In the genomic region with DNA sequence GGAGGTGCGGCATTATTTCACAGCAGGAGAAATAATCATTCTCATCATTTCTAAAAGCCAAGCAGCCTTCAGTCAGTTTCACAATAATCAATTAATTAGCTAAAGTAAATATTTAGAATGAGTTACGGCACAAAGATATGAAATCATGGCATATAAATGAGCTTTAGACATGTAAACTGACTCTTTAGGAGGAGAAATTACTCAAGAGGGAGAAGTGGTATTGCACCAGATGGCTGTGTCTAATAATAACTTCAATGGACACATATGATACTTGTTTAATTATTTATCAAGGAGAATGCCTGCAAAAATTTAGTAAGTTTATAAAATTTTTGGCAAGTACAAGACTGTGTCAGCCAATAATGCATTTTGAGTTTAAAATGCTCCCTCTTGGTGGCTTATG, we compare ENCODE assay signal across 14 cellular contexts.
A peak's percentile ranks its signal among the peaks of the same experiment; 100 is the strongest.
DNase-seq lines count a peak whose midpoint lies in the region; ATAC-seq and TF ChIP-seq lines count a peak whose summit lies in the region.
"Had no signal": no experiment of that assay in that cellular context is flagged by ENCODE, and none has a peak within 500 bp of the region (broad histone marks: within the 10 kb centered on the region; RNA-seq: fewer than 3 reads in every experiment).

No MANE protein-coding gene starts in this region.

- no peak overlapping the region for H3K4me3 ChIP-seq in fibroblast of mammary gland (ENCODE audit: control insufficient read depth, low read depth, low read length)
- H3K4me3 ChIP-seq: testis had no signal

- ATAC-seq in HG02642 (IDR thresholded peaks at IDR 0.05; ENCODE audit: poor library complexity, unreplicated experiment) (peak; percentile 21), HG03108 (IDR thresholded peaks at IDR 0.05; ENCODE audit: unreplicated experiment) (no peak), GM21360 (IDR thresholded peaks at IDR 0.05; ENCODE audit: unreplicated experiment) (no peak)
- ATAC-seq: esophagus mucosa; HepG2; naive thymus-derived CD8-positive, alpha-beta T cell had no signal

- TF ChIP-seq CTCF in fibroblast of mammary gland (conservative IDR thresholded peaks at IDR 0.05; ENCODE audit: control insufficient read depth, insufficient read depth, low read depth, low read length), result no peak

- DNase-seq in DMS 273 treated with DMSO at 0.1 percent for 48 hours (lab: John Stamatoyannopoulos, UW) (peak; percentile 11), NCI-H1930 (lab: John Stamatoyannopoulos, UW) (peak; percentile 16 to 58), fibroblast of mammary gland (ENCODE audit: low read depth) (peak; percentile 55), NK-92 (lab: John Stamatoyannopoulos, UW; ENCODE audit: unreplicated experiment) (no peak), mesenteric fat pad (ENCODE audit: low spot score) (no peak)
- DNase-seq: aorta; naive thymus-derived CD8-positive, alpha-beta T cell; NCI-H1048; testis had no signal

Comparison
In these comparisons a context has a peak if more than half of its experiments do, and no peak if none do; other contexts are left out.
1. DNase-seq: peak in DMS 273 treated with DMSO at 0.1 percent for 48 hours (single experiment), NCI-H1930 (2 of 2) and fibroblast of mammary gland (single experiment); none in NK-92 (single experiment) and mesenteric fat pad (single experiment).